ENCODE assay signal across 1 cellular context in the genomic region with DNA sequence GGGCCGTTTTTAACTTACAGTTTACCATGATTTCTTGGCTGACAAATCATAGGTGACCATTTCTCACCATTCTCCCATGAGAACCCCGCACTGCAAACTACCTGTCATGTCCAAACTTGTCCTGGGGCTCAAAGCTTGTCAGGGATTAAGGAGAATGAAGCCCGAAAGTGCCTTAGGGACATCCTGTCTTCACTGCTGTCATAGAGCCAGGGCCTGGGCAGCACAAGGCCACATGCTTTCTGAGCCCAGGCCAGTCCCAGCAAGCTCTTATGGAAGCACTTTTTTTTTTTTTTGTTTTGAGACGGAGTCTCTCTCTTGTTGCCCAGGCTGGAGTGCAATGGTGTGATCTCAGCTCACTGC.
TF ChIP-seq lines count a peak whose summit lies in the region.

No MANE protein-coding gene starts in this region.

TF ChIP-seq in HepG2, 621 proteins besides CTCF, POLR2A, EP300 and RAD21:
- TF ChIP-seq ZNF790 (CRISPR knock-in tag; IDR thresholded peaks at IDR 0.05; ENCODE audit: borderline replicate concordance), result no peak
- TF ChIP-seq THAP11 (CRISPR knock-in tag; IDR thresholded peaks at IDR 0.05), result no peak
- no peak for TF ChIP-seq ZNF703 (CRISPR knock-in tag; IDR thresholded peaks at IDR 0.05; ENCODE audit: borderline replicate concordance)
- TF ChIP-seq SOX5 (CRISPR knock-in tag; IDR thresholded peaks at IDR 0.05; ENCODE audit: borderline replicate concordance), result no peak
- no peak for TF ChIP-seq PRDM4 (CRISPR knock-in tag; IDR thresholded peaks at IDR 0.05; ENCODE audit: borderline replicate concordance)
- no peak for TF ChIP-seq ZBTB40 (IDR thresholded peaks at IDR 0.05)
- no peak for TF ChIP-seq ZBTB40 (CRISPR knock-in tag; IDR thresholded peaks at IDR 0.05)
- TF ChIP-seq ZFP41 (CRISPR knock-in tag; IDR thresholded peaks at IDR 0.05; ENCODE audit: borderline replicate concordance), result no peak
- no peak for TF ChIP-seq ZNF879 (CRISPR knock-in tag; IDR thresholded peaks at IDR 0.05)
- no peak for TF ChIP-seq BRD4 (CRISPR knock-in tag; IDR thresholded peaks at IDR 0.05)
- TF ChIP-seq ZNF713 (CRISPR knock-in tag; IDR thresholded peaks at IDR 0.05), result no peak
- no peak for TF ChIP-seq HNRNPUL1 (IDR thresholded peaks at IDR 0.05; ENCODE audit: low read depth, low read length)
- no peak for TF ChIP-seq ZNF292 (CRISPR knock-in tag; IDR thresholded peaks at IDR 0.05; ENCODE audit: borderline replicate concordance, low read depth)
- no peak for TF ChIP-seq NR2C2 (CRISPR knock-in tag; IDR thresholded peaks at IDR 0.05; ENCODE audit: borderline replicate concordance)
- TF ChIP-seq FOXP1 (IDR thresholded peaks at IDR 0.05), result no peak
- TF ChIP-seq FOXP1 (CRISPR knock-in tag; IDR thresholded peaks at IDR 0.05), result no peak
- TF ChIP-seq, protein P1, sequence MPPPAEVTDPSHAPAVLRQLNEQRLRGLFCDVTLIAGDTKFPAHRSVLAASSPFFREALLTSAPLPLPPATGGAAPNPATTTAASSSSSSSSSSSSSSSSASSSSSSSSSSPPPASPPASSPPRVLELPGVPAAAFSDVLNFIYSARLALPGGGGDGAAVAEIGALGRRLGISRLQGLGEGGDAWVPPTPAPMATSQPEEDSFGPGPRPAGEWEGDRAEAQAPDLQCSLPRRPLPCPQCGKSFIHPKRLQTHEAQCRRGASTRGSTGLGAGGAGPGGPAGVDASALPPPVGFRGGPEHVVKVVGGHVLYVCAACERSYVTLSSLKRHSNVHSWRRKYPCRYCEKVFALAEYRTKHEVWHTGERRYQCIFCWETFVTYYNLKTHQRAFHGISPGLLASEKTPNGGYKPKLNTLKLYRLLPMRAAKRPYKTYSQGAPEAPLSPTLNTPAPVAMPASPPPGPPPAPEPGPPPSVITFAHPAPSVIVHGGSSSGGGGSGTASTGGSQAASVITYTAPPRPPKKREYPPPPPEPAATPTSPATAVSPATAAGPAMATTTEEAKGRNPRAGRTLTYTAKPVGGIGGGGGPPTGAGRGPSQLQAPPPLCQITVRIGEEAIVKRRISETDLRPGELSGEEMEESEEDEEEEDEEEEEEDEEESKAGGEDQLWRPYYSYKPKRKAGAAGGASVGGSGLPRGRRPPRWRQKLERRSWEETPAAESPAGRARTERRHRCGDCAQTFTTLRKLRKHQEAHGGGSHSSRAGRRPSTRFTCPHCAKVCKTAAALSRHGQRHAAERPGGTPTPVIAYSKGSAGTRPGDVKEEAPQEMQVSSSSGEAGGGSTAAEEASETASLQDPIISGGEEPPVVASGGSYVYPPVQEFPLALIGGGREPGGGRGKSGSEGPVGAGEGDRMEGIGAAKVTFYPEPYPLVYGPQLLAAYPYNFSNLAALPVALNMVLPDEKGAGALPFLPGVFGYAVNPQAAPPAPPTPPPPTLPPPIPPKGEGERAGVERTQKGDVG (CRISPR knock-in tag; IDR thresholded peaks at IDR 0.05; ENCODE audit: borderline replicate concordance), result no peak
- TF ChIP-seq RCOR2 (CRISPR knock-in tag; IDR thresholded peaks at IDR 0.05), result no peak
- TF ChIP-seq ZNF768 (CRISPR knock-in tag; IDR thresholded peaks at IDR 0.05), result no peak
- TF ChIP-seq SAP130 (CRISPR knock-in tag; IDR thresholded peaks at IDR 0.05; ENCODE audit: low read depth), result no peak
- no peak for TF ChIP-seq ATAD3A (CRISPR knock-in tag; IDR thresholded peaks at IDR 0.05)
